Comparison of ENCODE assay signal across 20 cellular contexts in the genomic region with DNA sequence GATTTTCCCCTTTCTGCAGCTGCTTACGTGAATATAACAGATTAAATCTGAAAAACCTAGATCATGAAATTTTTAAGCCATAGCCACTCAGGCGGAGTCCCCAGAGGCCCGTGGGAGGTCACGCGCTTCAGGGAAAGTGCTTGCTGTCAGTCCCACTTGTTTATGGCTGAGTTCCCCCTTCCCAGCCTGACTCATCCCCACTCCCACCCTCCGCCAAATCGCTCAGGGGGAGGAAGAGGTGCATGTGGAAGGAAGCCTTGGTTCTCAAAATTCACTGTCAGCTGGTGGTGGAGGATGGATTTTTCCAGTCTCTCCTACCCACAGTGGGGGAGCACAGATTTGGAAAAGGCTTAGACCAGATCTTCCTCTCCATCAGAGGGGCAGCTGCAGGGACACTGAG.
DNase-seq lines count a peak whose midpoint lies in the region; TF ChIP-seq lines count a peak whose summit lies in the region.
"Had no signal": no experiment of that assay in that cellular context is flagged by ENCODE, and none has a peak within 500 bp of the region (broad histone marks: within the 10 kb centered on the region; RNA-seq: fewer than 3 reads in every experiment).

No MANE protein-coding gene starts in this region.

- POLR2A ChIA-PET in GM10248 (lab: Yijun Ruan, JAX) = no interaction called here

- DNase-seq in CD1c-positive myeloid dendritic cell (ENCODE audit: extremely low spot score) (peak; percentile 59), NB4 (ENCODE audit: low read depth) (peak; percentile 23), glutamatergic neuron (peak; percentile 64), putamen (ENCODE audit: low spot score) (peak; percentile 85), NCI-H1105 treated with DMSO at 0.1 percent for 48 hours (lab: John Stamatoyannopoulos, UW) (no peak), medulla oblongata (ENCODE audit: extremely low spot score) (no peak), GM10248 (ENCODE audit: extremely low spot score) (no peak)
- DNase-seq: activated CD8-positive, alpha-beta memory T cell treated with anti-CD3 and anti-CD28 coated beads, Interleukin-2, amount 50 U/mL, for 48 hours; AML-193; EL; HCEC 1CT; NCI-H1092 treated with DMSO at 0.1 percent for 48 hours; NCI-H2107; NCI-H748 treated with DMSO at 0.1 percent for 48 hours; OCI-M1; stimulated activated naive B cell treated with anti-CD40 and anti-IgM and Interleukin-4, amounts not matched to agents 10 μg/mL and 1 μg/mL and 100 μg/mL, for 72 hours had no signal

- no peak for TF ChIP-seq CTCF in NB4 (IDR thresholded peaks at IDR 0.05; ENCODE audit: low read depth, low read length)
- no peak for TF ChIP-seq CTCF in glutamatergic neuron (IDR thresholded peaks at IDR 0.05; ENCODE audit: partially characterized antibody, unreplicated experiment)
- no peak for TF ChIP-seq CTCF in GM10248 (IDR thresholded peaks at IDR 0.05; ENCODE audit: control extremely low read depth, extremely low read depth, low read depth, missing control alignments)

- H3K9me3 Mint-ChIP-seq in glutamatergic neuron (ENCODE audit: unreplicated experiment) = peaks cover 2% of the 10 kb centered on the region
- H3K9me3 Mint-ChIP-seq: stimulated activated naive B cell treated with anti-CD40 and anti-IgM and Interleukin-4, amounts not matched to agents 10 μg/mL and 1 μg/mL and 100 μg/mL, for 72 hours; T-helper 1 cell treated with Interleukin-12 subunit alpha and Interleukin-12 subunit beta and Interleukin-4 antibody, amounts not matched to agents 30 μg/mL and 1 μg/mL, for 36 hours had no signal

- TF ChIP-seq POLR2A in NB4 (IDR thresholded peaks at IDR 0.05; ENCODE audit: extremely low read depth, insufficient read length) = no peak

- no peak overlapping the region for H3K4me3 Mint-ChIP-seq in glutamatergic neuron (ENCODE audit: unreplicated experiment)
- H3K4me3 Mint-ChIP-seq: T-helper 1 cell treated with Interleukin-12 subunit alpha and Interleukin-12 subunit beta and Interleukin-4 antibody, amounts not matched to agents 30 μg/mL and 1 μg/mL, for 36 hours had no signal

- H3K4me3 ChIP-seq in NB4 (ENCODE audit: low read depth, low read length) = no peak overlapping the region
- H3K4me3 ChIP-seq: breast epithelium, ovary, thyroid gland had no signal

- peaks cover 13% of the 10 kb centered on the region for H3K4me1 Mint-ChIP-seq in glutamatergic neuron (ENCODE audit: low read depth, unreplicated experiment)

- no peaks in the 10 kb centered on the region for H3K27me3 Mint-ChIP-seq in glutamatergic neuron (ENCODE audit: unreplicated experiment)
- H3K27me3 Mint-ChIP-seq: stimulated activated naive B cell treated with anti-CD40 and anti-IgM and Interleukin-4, amounts not matched to agents 10 μg/mL and 1 μg/mL and 100 μg/mL, for 72 hours had no signal

- no peaks in the 10 kb centered on the region for H3K36me3 Mint-ChIP-seq in glutamatergic neuron (ENCODE audit: unreplicated experiment)

- CTCF ChIA-PET in GM10248 (lab: Yijun Ruan, JAX) = interaction anchor here (1.8 kb wide), 1 partner anchor 28 kb away, joined by 5 read pairs; no protein-coding TSS in a partner anchor

- H3K27ac Mint-ChIP-seq in glutamatergic neuron (ENCODE audit: unreplicated experiment) = no peak overlapping the region
- H3K27ac Mint-ChIP-seq: T-helper 1 cell treated with Interleukin-12 subunit alpha and Interleukin-12 subunit beta and Interleukin-4 antibody, amounts not matched to agents 30 μg/mL and 1 μg/mL, for 36 hours had no signal

Comparison
In these comparisons a context has a peak if more than half of its experiments do, and no peak if none do; other contexts are left out.
1. DNase-seq: peak in CD1c-positive myeloid dendritic cell (single experiment), NB4 (single experiment), glutamatergic neuron (single experiment) and putamen (single experiment); none in NCI-H1105 treated with DMSO at 0.1 percent for 48 hours (single experiment), medulla oblongata (single experiment) and GM10248 (single experiment).